28 cellular contexts compared by ENCODE assay signal in the genomic region with DNA sequence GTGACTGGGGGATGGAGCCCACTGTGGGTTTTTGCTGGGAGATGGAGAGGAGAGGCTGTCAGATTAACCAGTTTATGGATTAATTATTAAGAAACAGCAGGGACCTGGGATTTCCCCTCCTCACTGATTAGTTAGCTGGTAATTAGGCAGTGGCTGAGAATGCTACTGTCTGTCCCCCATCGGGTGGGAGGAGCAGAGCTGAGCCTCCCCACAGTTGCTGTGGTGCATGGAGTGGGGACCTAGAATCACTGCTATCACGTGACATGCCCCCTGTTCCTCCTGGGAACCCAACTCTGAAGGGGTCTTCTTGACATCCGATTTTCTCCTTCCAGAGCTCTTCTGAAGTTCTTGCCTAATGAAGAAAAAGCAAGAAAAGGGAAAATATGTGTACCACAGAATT.
"Had no signal": no experiment of that assay in that cellular context is flagged by ENCODE, and none has a peak within 500 bp of the region (broad histone marks: within the 10 kb centered on the region; RNA-seq: fewer than 3 reads in every experiment).

No MANE protein-coding gene starts in this region.

- H3K4me3 ChIP-seq: pancreas, prostate gland, skin epidermis, smooth muscle cell, spleen, suprapubic skin, testis, tibial artery, transverse colon, upper lobe of right lung, uterus had no signal

- H3K4me2 ChIP-seq: smooth muscle cell had no signal

- H3K27ac ChIP-seq: neutrophil, pancreas, prostate gland, skin epidermis, spleen, suprapubic skin, testis, tibial artery, transverse colon, upper lobe of right lung, uterus had no signal

- DNase-seq: naive thymus-derived CD8-positive, alpha-beta T cell; nephron progenitor cell; nucleus accumbens; pancreas; right cardiac atrium; spleen; stimulated activated CD4-positive, alpha-beta T cell treated with anti-CD3 and anti-CD28 coated beads, Interleukin-12 subunit alpha, Interleukin-12 subunit beta, amount 100 ng/mL, for 4 hours; stimulated activated CD4-positive, alpha-beta T cell treated with anti-CD3 and anti-CD28 coated beads, Interleukin-1b, Interleukin-23, amount 100 ng/mL, for 48 hours; stimulated activated CD4-positive, alpha-beta T cell treated with anti-CD3 and anti-CD28 coated beads, Interleukin-4, amount 100 ng/mL, for 1 hour; stimulated activated CD4-positive, alpha-beta T cell treated with anti-CD3 and anti-CD28 coated beads, Interleukin-4, amount 100 ng/mL, for 4 hours; stimulated activated CD8-positive, alpha-beta memory T cell treated with anti-CD3 and anti-CD28 coated beads, Interleukin-4, amount 100 ng/mL, for 48 hours; stimulated activated naive CD4-positive, alpha-beta T cell; stimulated activated naive CD8-positive, alpha-beta T cell treated with anti-CD3 and anti-CD28 coated beads, Interleukin-15, amount 100 ng/mL, for 72 hours; stimulated activated naive CD8-positive, alpha-beta T cell treated with anti-CD3 and anti-CD28 coated beads, Interleukin-15, Interleukin-2, amounts not matched to agents 100 U/mL and 50 U/mL, for 24 hours; substantia nigra; testis; tibial artery; transverse colon; upper lobe of right lung; uterus had no signal

- H3K9me3 ChIP-seq: neutrophil, pancreas, prostate gland, spleen, suprapubic skin, testis, tibial artery, transverse colon, upper lobe of right lung, uterus had no signal

- H3K36me3 ChIP-seq: neutrophil, pancreas, prostate gland, spleen, suprapubic skin, tibial artery, transverse colon, upper lobe of right lung, uterus had no signal

- FAIRE-seq: pancreas had no signal

- ATAC-seq: naive thymus-derived CD8-positive, alpha-beta T cell; natural killer cell treated with Interleukin-12 subunit alpha and Interleukin-12 subunit beta and Interleukin-15 and Interleukin-18, amount 100 ng/mL, for 72 hours; pancreas; right cardiac atrium; sciatic nerve; stimulated activated memory B cell treated with anti-CD40 and anti-IgM and Interleukin-4, amounts not matched to agents 10 μg/mL and 1 μg/mL and 100 μg/mL, for 72 hours; stimulated activated naive CD8-positive, alpha-beta T cell treated with anti-CD3 and anti-CD28 coated beads, Interleukin-15, amount 100 ng/mL, for 72 hours; stimulated activated naive CD8-positive, alpha-beta T cell treated with anti-CD3 and anti-CD28 coated beads, Interleukin-15, Interleukin-2, amounts not matched to agents 100 U/mL and 50 U/mL, for 24 hours; upper lobe of right lung had no signal

- H3K4me1 ChIP-seq: pancreas, prostate gland, spleen, suprapubic skin, testis, transverse colon, upper lobe of right lung, uterus had no signal

- H3K27me3 ChIP-seq: neutrophil, pancreas, spleen, suprapubic skin, testis, tibial artery, transverse colon, upper lobe of right lung, uterus had no signal
